In the genomic region with DNA sequence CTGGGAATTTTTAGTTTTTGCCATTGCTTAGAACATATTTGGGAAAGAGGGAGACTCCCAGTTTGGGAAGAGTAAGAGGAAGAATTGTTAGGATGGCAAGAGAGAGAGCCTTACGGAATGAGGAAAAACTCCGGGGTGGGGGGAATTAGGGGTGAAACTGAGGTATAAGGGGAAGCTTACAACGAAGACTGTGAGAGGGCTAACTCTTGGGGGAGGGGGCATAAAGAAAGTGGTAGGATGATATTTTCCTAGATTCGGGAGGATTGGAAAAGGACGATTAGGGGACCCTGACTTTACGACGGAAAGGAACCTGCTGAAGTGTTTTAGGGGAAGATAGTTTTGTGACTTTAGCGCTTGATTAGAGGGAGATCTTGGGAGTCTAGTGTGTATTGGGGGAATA, we compare ENCODE assay signal across 8 cellular contexts. TPM values are rescaled to one million over a fixed set of nuclear protein-coding genes. Genes with fewer than 3 reads are reported as not detected.
DNase-seq lines count a peak whose midpoint lies in the region; ATAC-seq and TF ChIP-seq lines count a peak whose summit lies in the region.

No MANE protein-coding gene starts in this region.

- H3K4me1 ChIP-seq in foreskin keratinocyte = peaks cover 7% of the 10 kb centered on the region
- H3K4me1 ChIP-seq in skeletal muscle tissue (ENCODE audit: control insufficient read depth in 3 of 3, insufficient read depth in 3 of 3, low read length in 3 of 3) = peaks cover 0 to 4% (median 2%) of the 10 kb centered on the region in 3 donors

- H3K27ac ChIP-seq in foreskin keratinocyte (peak overlapping the region; percentile 48), skeletal muscle tissue (ENCODE audit: low read depth, low read length) (peak overlapping the region; percentile 87)

- H3K4me3 Mint-ChIP-seq in T-cell = peak overlapping the region; percentile 91 to 95 (median 94)

- peak overlapping the region; percentile 86 to 97 for H3K27ac Mint-ChIP-seq in T-cell

- H3K9ac ChIP-seq in skeletal muscle tissue (ENCODE audit: low read depth in 1 of 3, low read length in 3 of 3) = peak overlapping the region; percentile 84 to 89 (median 87)

- TF ChIP-seq CTCF in HFF-Myc (IDR thresholded peaks at IDR 0.05; ENCODE audit: low read depth, low read length, missing control alignments) = no peak
- TF ChIP-seq CTCF in foreskin keratinocyte (conservative IDR thresholded peaks at IDR 0.05) = no peak

- H3K4me3 ChIP-seq in HFF-Myc (replicated peaks; ENCODE audit: low read depth, low read length) (peak overlapping the region; percentile 81), skeletal muscle tissue (ENCODE audit: low read length in 3 of 3) (peak overlapping the region; percentile 77 to 85 (median 84))

- POLR2A ChIA-PET in T-cell (lab: Charles Lee) = no interaction called here

- H3K4me1 Mint-ChIP-seq in T-cell = peaks cover 7 to 27% (median 21%) of the 10 kb centered on the region in 3 donors

- no peaks in the 10 kb centered on the region for H3K9me3 ChIP-seq in skeletal muscle tissue (ENCODE audit: control insufficient read depth in 3 of 3, low read length in 3 of 3)

- H3K9me3 Mint-ChIP-seq in T-cell = no peaks in the 10 kb centered on the region

- no peaks in the 10 kb centered on the region for H3K36me3 ChIP-seq in skeletal muscle tissue (ENCODE audit: control insufficient read depth in 3 of 3, insufficient read depth in 3 of 3, low read length in 3 of 3)

- no peak for ATAC-seq in T-cell (replicated peaks in 1 of 4)
- ATAC-seq in foreskin keratinocyte = no peak
- ATAC-seq in HG03139 (IDR thresholded peaks at IDR 0.05; ENCODE audit: unreplicated experiment) = no peak
- ATAC-seq in GM21619 (IDR thresholded peaks at IDR 0.05; ENCODE audit: unreplicated experiment) = no peak

- DNase-seq in HFF-Myc (ENCODE audit: extremely low read depth, low read depth) (no peak), T-cell (no peak), foreskin keratinocyte (no peak), glomerular visceral epithelial cell (ENCODE audit: extremely low spot score) (no peak), GM19240 (ENCODE audit: insufficient read length, low spot score) (no peak)

- CTCF ChIA-PET in T-cell (lab: Charles Lee) = no interaction called here

- H3K27me3 Mint-ChIP-seq in T-cell = no peaks in the 10 kb centered on the region

- no peaks in the 10 kb centered on the region for H3K27me3 ChIP-seq in foreskin keratinocyte
- no peaks in the 10 kb centered on the region for H3K27me3 ChIP-seq in skeletal muscle tissue (ENCODE audit: control insufficient read depth in 3 of 3, insufficient read depth in 3 of 3, low read length in 3 of 3)

- H3K36me3 Mint-ChIP-seq in T-cell = no peaks in the 10 kb centered on the region

RNA-seq across cellular contexts. Expression of gene PHF6, which starts 0.6 kb away (rescaled TPM):
- total RNA-seq in T-cell (10 to 100 TPM; 12.4 to 19.2 (median 18.8) TPM), foreskin keratinocyte (31.3 and 31.5 TPM in 2 replicates), skeletal muscle tissue (14.6 TPM)
- 7.0 and 8.1 TPM in 2 replicates for polyA plus RNA-seq in foreskin keratinocyte
